In genomic region chr1:214213136-214213535, GRCh38 we compare ENCODE assay signal across 24 cellular contexts.
DNase-seq lines count a peak whose midpoint lies in the region; ATAC-seq, FAIRE-seq and TF ChIP-seq lines count a peak whose summit lies in the region.
"Had no signal": no experiment of that assay in that cellular context is flagged by ENCODE, and none has a peak within 500 bp of the region (broad histone marks: within the 10 kb centered on the region; RNA-seq: fewer than 3 reads in every experiment).

No MANE protein-coding gene starts in this region.

- H3K27ac Mint-ChIP-seq in type B pancreatic cell (peak overlapping the region; percentile 28), osteocyte (ENCODE audit: unreplicated experiment) (no peak overlapping the region)
- H3K27ac Mint-ChIP-seq: activated CD8-positive, alpha-beta T cell treated with anti-CD3 and anti-CD28 coated beads, Interleukin-2, amount 10 ng/mL, durations not matched to agents 7 days and 5 days had no signal

- H3F3A ChIP-seq in SK-N-SH (replicated peaks; ENCODE audit: insufficient read depth): no peaks in the 10 kb centered on the region

- no peak for FAIRE-seq in RCC 7860 (lab: Jason Lieb, UNC)
- FAIRE-seq: G401.6, GM12878, GM19239, small intestine had no signal

- DNase-seq in SK-N-SH (no peak), RCC 7860 (ENCODE audit: low spot score) (peak; percentile 51), type B pancreatic cell (ENCODE audit: extremely low spot score, unreplicated experiment) (no peak), GM20000 (ENCODE audit: low spot score) (no peak), osteocyte (ENCODE audit: extremely low spot score, unreplicated experiment) (no peak)
- DNase-seq in stimulated activated CD4-positive, alpha-beta T cell treated with anti-CD3 and anti-CD28 coated beads, Interleukin-12 subunit alpha, Interleukin-12 subunit beta, amount 100 ng/mL, for 4 hours: no peak
- DNase-seq: activated CD8-positive, alpha-beta T cell treated with anti-CD3 and anti-CD28 coated beads, Interleukin-2, amount 10 ng/mL, durations not matched to agents 7 days and 5 days; activated naive CD4-positive, alpha-beta T cell treated with anti-CD3 and anti-CD28 coated beads, Interleukin-2, amount 50 U/mL, for 16 hours; activated T-cell treated with anti-CD3 and anti-CD28 coated beads, Interleukin-2, amount 50 U/mL, for 48 hours; left ventricle myocardium inferior; SIG-M5; small intestine; stimulated activated CD4-positive, alpha-beta T cell treated with anti-CD3 and anti-CD28 coated beads, Interleukin-4, amount 100 ng/mL, for 24 hours; T-helper 2 cell had no signal

- TF ChIP-seq RAD21 in SK-N-SH (IDR thresholded peaks at IDR 0.05; ENCODE audit: low read length): no peak

- no peaks in the 10 kb centered on the region for H3K36me3 ChIP-seq in SK-N-SH (replicated peaks in 1 of 2; ENCODE audit: control insufficient read depth in 1 of 2, insufficient read depth in 2 of 2, low read length in 1 of 2)
- H3K36me3 ChIP-seq: BLaER1, gastroesophageal sphincter, left ventricle myocardium inferior had no signal

- no peak overlapping the region for H3K27ac ChIP-seq in SK-N-SH (ENCODE audit: low read depth in 2 of 2, low read length in 1 of 2)
- H3K27ac ChIP-seq: 22Rv1, BLaER1, coronary artery, gastroesophageal sphincter, KMS-11, left ventricle myocardium inferior had no signal

- peak; percentile 30; the same call in 1 of the 3 replicates for ATAC-seq in SK-N-SH treated with all-trans-retinoic acid at 6 μM for 48 hours
- ATAC-seq in esophagus mucosa: peak; percentile 88
- ATAC-seq: activated CD8-positive, alpha-beta T cell treated with anti-CD3 and anti-CD28 coated beads, Interleukin-2, amount 10 ng/mL, durations not matched to agents 7 days and 5 days had no signal

- WGBS in SK-N-SH (ENCODE audit: low lambda C conversion rate): 27% methylated on average over 4 of the region's 4 CpGs

- H3K9ac ChIP-seq in SK-N-SH: no peak overlapping the region
- H3K9ac ChIP-seq: BLaER1, KMS-11 had no signal

- no peaks in the 10 kb centered on the region for H3K9me3 ChIP-seq in SK-N-SH
- H3K9me3 ChIP-seq: BLaER1, gastroesophageal sphincter, left ventricle myocardium inferior had no signal

- H3K9me3 Mint-ChIP-seq in type B pancreatic cell (no peaks in the 10 kb centered on the region), osteocyte (ENCODE audit: unreplicated experiment) (no peaks in the 10 kb centered on the region)

- no peaks in the 10 kb centered on the region for H3K9me2 ChIP-seq in SK-N-SH

- H3K36me3 Mint-ChIP-seq in type B pancreatic cell (no peaks in the 10 kb centered on the region), osteocyte (ENCODE audit: unreplicated experiment) (no peaks in the 10 kb centered on the region)

- no peak for TF ChIP-seq EP300 in SK-N-SH (IDR thresholded peaks at IDR 0.05; ENCODE audit: borderline replicate concordance in 1 of 2, low read depth in 1 of 2, low read length in 1 of 2)

- no peak overlapping the region for H3K4me2 ChIP-seq in SK-N-SH
- H3K4me2 ChIP-seq: BLaER1, KMS-11 had no signal

- H4K20me1 ChIP-seq in SK-N-SH (ENCODE audit: insufficient read depth): no peaks in the 10 kb centered on the region
- H4K20me1 ChIP-seq: BLaER1 had no signal

- peaks cover 8% of the 10 kb centered on the region; the same call in 1 of the 2 replicates for H3K27me3 ChIP-seq in SK-N-SH (ENCODE audit: insufficient read depth)
- H3K27me3 ChIP-seq: BLaER1 had no signal

- H3K4me1 Mint-ChIP-seq in type B pancreatic cell (ENCODE audit: unreplicated experiment) (peaks cover 24% of the 10 kb centered on the region), osteocyte (ENCODE audit: unreplicated experiment) (peaks cover 3% of the 10 kb centered on the region)

- H3K4me3 ChIP-seq in SK-N-SH (ENCODE audit: low read depth in 2 of 2, low read length in 1 of 2): no peak overlapping the region
- H3K4me3 ChIP-seq: BLaER1, coronary artery, gastroesophageal sphincter, GM12878, left ventricle myocardium inferior had no signal

- no peak overlapping the region for H2AFZ ChIP-seq in SK-N-SH (ENCODE audit: low read depth)

- CTCF ChIA-PET in SK-N-SH (lab: Yijun Ruan, JAX): interaction anchor here (0.6 to 10.1 kb wide), 7 partner anchors 9 to 453 kb away, joined by 3 to 250 read pairs (median 3); no protein-coding TSS in a partner anchor

- H3K4me3 Mint-ChIP-seq in type B pancreatic cell (peak overlapping the region; percentile 11), osteocyte (ENCODE audit: unreplicated experiment) (no peak overlapping the region)
- H3K4me3 Mint-ChIP-seq: activated CD8-positive, alpha-beta T cell treated with anti-CD3 and anti-CD28 coated beads, Interleukin-2, amount 10 ng/mL, durations not matched to agents 7 days and 5 days had no signal

- POLR2A ChIA-PET in SK-N-SH (lab: Yijun Ruan, JAX): no interaction called here

- H3K27me3 Mint-ChIP-seq in type B pancreatic cell: peaks cover 14% of the 10 kb centered on the region
- peaks cover 46% of the 10 kb centered on the region for H3K27me3 Mint-ChIP-seq in osteocyte (ENCODE audit: unreplicated experiment)

- peaks cover 0 to 3% of the 10 kb centered on the region in 2 experiments; a peak in 1 of 4 replicates for H3K4me1 ChIP-seq in SK-N-SH (ENCODE audit: control insufficient read depth in 1 of 2, insufficient read depth in 2 of 2, low read depth in 1 of 2, low read length in 1 of 2)

- TF ChIP-seq CTCF in SK-N-SH (IDR thresholded peaks at IDR 0.05) (no peak), type B pancreatic cell (conservative IDR thresholded peaks at IDR 0.05) (no peak), GM20000 (IDR thresholded peaks at IDR 0.05; ENCODE audit: extremely low read depth, missing control alignments) (no peak), osteocyte (IDR thresholded peaks at IDR 0.05) (no peak)

- H3K79me2 ChIP-seq in SK-N-SH (ENCODE audit: insufficient read depth): no peaks in the 10 kb centered on the region

TF ChIP-seq in SK-N-SH treated with all-trans-retinoic acid at 6 μM for 48 hours, 23 proteins besides CTCF, POLR2A, EP300 and RAD21 (continues in another document):
- TF ChIP-seq ZFP3 (CRISPR knock-in tag; IDR thresholded peaks at IDR 0.05) (no peak), ESRRG (CRISPR knock-in tag; IDR thresholded peaks at IDR 0.05) (no peak), ISL1 (CRISPR knock-in tag; IDR thresholded peaks at IDR 0.05) (no peak), ZC3H10 (CRISPR knock-in tag; IDR thresholded peaks at IDR 0.05) (no peak), TSHZ2 (CRISPR knock-in tag; IDR thresholded peaks at IDR 0.05) (no peak)

TF ChIP-seq in SK-N-SH, 30 proteins besides CTCF, POLR2A, EP300 and RAD21 (continues in another document):
- TF ChIP-seq RXRA (IDR thresholded peaks at IDR 0.05; ENCODE audit: borderline replicate concordance, low read depth) (no peak), MEF2A (IDR thresholded peaks at IDR 0.05; ENCODE audit: borderline replicate concordance, low read depth) (no peak), TEAD4 (IDR thresholded peaks at IDR 0.05; ENCODE audit: borderline replicate concordance, insufficient read depth) (no peak), MAX (IDR thresholded peaks at IDR 0.05; ENCODE audit: low read depth) (no peak), SIN3A (IDR thresholded peaks at IDR 0.05; ENCODE audit: borderline replicate concordance, low read depth, low read length) (no peak), FOXJ3 (CRISPR knock-in tag; IDR thresholded peaks at IDR 0.05) (no peak), FOSL2 (IDR thresholded peaks at IDR 0.05; ENCODE audit: borderline replicate concordance, low read depth) (no peak), FOXM1 (IDR thresholded peaks at IDR 0.05; ENCODE audit: low read depth) (no peak), USF2 (IDR thresholded peaks at IDR 0.05; ENCODE audit: borderline replicate concordance, low read depth, low read length) (no peak), CHD2 (IDR thresholded peaks at IDR 0.05; ENCODE audit: low read length, partially characterized antibody) (no peak), YY1 (IDR thresholded peaks at IDR 0.05; ENCODE audit: low read depth) (no peak), ELF1 (IDR thresholded peaks at IDR 0.05) (no peak), USF1 (IDR thresholded peaks at IDR 0.05; ENCODE audit: borderline replicate concordance, low read depth) (no peak), EZH2phosphoT487 (IDR thresholded peaks at IDR 0.05; ENCODE audit: borderline replicate concordance, low read depth) (no peak), NFIC (IDR thresholded peaks at IDR 0.05; ENCODE audit: borderline replicate concordance) (no peak), ZBTB33 (IDR thresholded peaks at IDR 0.05; ENCODE audit: borderline replicate concordance, low read depth) (no peak), GATA2 (CRISPR knock-in tag; IDR thresholded peaks at IDR 0.05) (no peak)
